Comparison of ENCODE assay signal across 30 cellular contexts in genomic region chr2:6957031-6957714, GRCh38. TPM values are rescaled to one million over a fixed set of nuclear protein-coding genes. Genes with fewer than 3 reads are reported as not detected.
DNase-seq lines count a peak whose midpoint lies in the region; ATAC-seq and TF ChIP-seq lines count a peak whose summit lies in the region.
"Had no signal": no experiment of that assay in that cellular context is flagged by ENCODE, and none has a peak within 500 bp of the region (broad histone marks: within the 10 kb centered on the region; RNA-seq: fewer than 3 reads in every experiment).

No MANE protein-coding gene starts in this region.

- ATAC-seq in CD4-positive, alpha-beta T cell (ENCODE audit: poor library complexity), result no peak
- ATAC-seq: activated CD4-positive, CD25-positive, alpha-beta regulatory T cell treated with anti-CD3 and anti-CD28 coated beads, Interleukin-2, amount 50 U/mL, for 24 hours; activated CD8-positive, alpha-beta T cell treated with anti-CD3 and anti-CD28 coated beads for 36 hours; activated naive CD8-positive, alpha-beta T cell treated with anti-CD3 and anti-CD28 coated beads, Interleukin-2, amount 50 U/mL, for 24 hours; GM12878; T-helper 17 cell had no signal

- H3K9me3 Mint-ChIP-seq in CD4-positive, alpha-beta T cell, result no peaks in the 10 kb centered on the region
- peaks cover 20% of the 10 kb centered on the region for H3K9me3 Mint-ChIP-seq in glutamatergic neuron (ENCODE audit: unreplicated experiment)
- H3K9me3 Mint-ChIP-seq in progenitor cell of endocrine pancreas (ENCODE audit: low read depth), result no peaks in the 10 kb centered on the region
- H3K9me3 Mint-ChIP-seq: activated CD8-positive, alpha-beta T cell treated with anti-CD3 and anti-CD28 coated beads for 36 hours; activated naive CD8-positive, alpha-beta T cell treated with anti-CD3 and anti-CD28 coated beads, Interleukin-2, amount 50 U/mL, for 24 hours; central memory CD8-positive, alpha-beta T cell; H9; memory B cell; neural crest cell had no signal

- intact Hi-C loops in CD4-positive, alpha-beta T cell (cut with DNase I, micrococcal nuclease), result no loop called here

- TF ChIP-seq CTCF in CD4-positive, alpha-beta T cell (IDR thresholded peaks at IDR 0.05), result no peak
- TF ChIP-seq CTCF in glutamatergic neuron (IDR thresholded peaks at IDR 0.05; ENCODE audit: partially characterized antibody, unreplicated experiment) (no peak), progenitor cell of endocrine pancreas (IDR thresholded peaks at IDR 0.05; ENCODE audit: unreplicated experiment) (no peak)

- in situ Hi-C loops in KBM-7 (cut with MboI; ENCODE audit: low pct_unique_long_range_greater_than_20kb, low sequenced_read_pairs), result no loop called here

- POLR2A ChIA-PET in CD4-positive, alpha-beta T cell (lab: Charles Lee), result no interaction called here

- peaks cover 74% of the 10 kb centered on the region for H3K4me1 Mint-ChIP-seq in CD4-positive, alpha-beta T cell (ENCODE audit: low read depth)
- peaks cover 62% of the 10 kb centered on the region for H3K4me1 Mint-ChIP-seq in glutamatergic neuron (ENCODE audit: low read depth, unreplicated experiment)
- peaks cover 10% of the 10 kb centered on the region for H3K4me1 Mint-ChIP-seq in progenitor cell of endocrine pancreas (ENCODE audit: low read depth)
- H3K4me1 Mint-ChIP-seq: H9, memory B cell had no signal

- CTCF ChIA-PET in CD4-positive, alpha-beta T cell (lab: Charles Lee), result interaction anchor here (0.5 to 1.5 kb wide), 2 partner anchors 56 to 1164 kb away, joined by 3 to 4 read pairs; no protein-coding TSS in a partner anchor

- no peaks in the 10 kb centered on the region for H3K27me3 Mint-ChIP-seq in CD4-positive, alpha-beta T cell
- H3K27me3 Mint-ChIP-seq in glutamatergic neuron (ENCODE audit: unreplicated experiment), result peaks cover 10% of the 10 kb centered on the region
- H3K27me3 Mint-ChIP-seq in progenitor cell of endocrine pancreas, result no peaks in the 10 kb centered on the region
- H3K27me3 Mint-ChIP-seq: activated CD8-positive, alpha-beta T cell treated with anti-CD3 and anti-CD28 coated beads for 36 hours; activated naive CD8-positive, alpha-beta T cell treated with anti-CD3 and anti-CD28 coated beads, Interleukin-2, amount 50 U/mL, for 24 hours; central memory CD8-positive, alpha-beta T cell; memory B cell; T-helper 17 cell had no signal

- H3K4me3 Mint-ChIP-seq in CD4-positive, alpha-beta T cell, result no peak overlapping the region
- H3K4me3 Mint-ChIP-seq in glutamatergic neuron (ENCODE audit: unreplicated experiment) (no peak overlapping the region), progenitor cell of endocrine pancreas (ENCODE audit: low read depth) (no peak overlapping the region)
- H3K4me3 Mint-ChIP-seq: activated CD8-positive, alpha-beta T cell treated with anti-CD3 and anti-CD28 coated beads for 36 hours; activated naive CD8-positive, alpha-beta T cell treated with anti-CD3 and anti-CD28 coated beads, Interleukin-2, amount 50 U/mL, for 24 hours; central memory CD8-positive, alpha-beta T cell; H9; memory B cell; neural crest cell; T-helper 17 cell had no signal

- H3K27me3 ChIP-seq in CD4-positive, alpha-beta T cell (ENCODE audit: control insufficient read depth, insufficient read depth, low read length), result no peaks in the 10 kb centered on the region
- H3K27me3 ChIP-seq: BLaER1, transverse colon had no signal

- no peak for DNase-seq in CD4-positive, alpha-beta T cell
- DNase-seq in NCI-H524 (lab: John Stamatoyannopoulos, UW) (peak; percentile 60 to 83), glutamatergic neuron (no peak), progenitor cell of endocrine pancreas (ENCODE audit: low spot score, unreplicated experiment) (no peak), MV-4-11 (lab: John Stamatoyannopoulos, UW) (no peak), KBM-7 (no peak)
- DNase-seq in stimulated activated CD4-positive, alpha-beta T cell treated with anti-CD3 and anti-CD28 coated beads, Interleukin-2, amount 100 ng/mL, for 48 hours, result no peak
- DNase-seq: activated CD8-positive, alpha-beta T cell treated with anti-CD3 and anti-CD28 coated beads for 36 hours; activated effector memory CD4-positive, alpha-beta T cell treated with Interleukin-2 at 50 U/mL for 16 hours; activated naive CD8-positive, alpha-beta T cell treated with anti-CD3 and anti-CD28 coated beads, Interleukin-2, amount 50 U/mL, for 24 hours; dermis blood vessel endothelial cell; DMS153; foreskin melanocyte; H9; MM.1S; NCI-H1417; NCI-H2029 treated with DMSO at 0.1 percent for 48 hours; NCI-H526; Right ventricle myocardium superior; stimulated activated CD4-positive, alpha-beta T cell treated with anti-CD3 and anti-CD28 coated beads, Interleukin-12 subunit alpha, Interleukin-12 subunit beta, amount 100 ng/mL, for 4 hours; stimulated activated CD4-positive, alpha-beta T cell treated with anti-CD3 and anti-CD28 coated beads, Interleukin-4, amount 100 ng/mL, for 1 hour; T-helper 17 cell; transverse colon had no signal

- H3K36me3 Mint-ChIP-seq in CD4-positive, alpha-beta T cell (ENCODE audit: low read depth), result peaks cover 47% of the 10 kb centered on the region
- no peaks in the 10 kb centered on the region for H3K36me3 Mint-ChIP-seq in glutamatergic neuron (ENCODE audit: unreplicated experiment)
- H3K36me3 Mint-ChIP-seq in progenitor cell of endocrine pancreas (ENCODE audit: insufficient read depth), result peaks cover 5% of the 10 kb centered on the region
- H3K36me3 Mint-ChIP-seq: memory B cell had no signal

- no peak overlapping the region for H3K27ac ChIP-seq in CD4-positive, alpha-beta T cell (ENCODE audit: low read depth, low read length)
- H3K27ac ChIP-seq: BLaER1, parathyroid adenoma, transverse colon had no signal

- no peaks in the 10 kb centered on the region for H3K9me3 ChIP-seq in CD4-positive, alpha-beta T cell (ENCODE audit: control insufficient read depth, low read length)
- H3K9me3 ChIP-seq: BLaER1, transverse colon had no signal

- H3K27ac Mint-ChIP-seq in CD4-positive, alpha-beta T cell, result peak overlapping the region; percentile 44
- H3K27ac Mint-ChIP-seq in glutamatergic neuron (ENCODE audit: unreplicated experiment), result peak overlapping the region; percentile 92
- H3K27ac Mint-ChIP-seq in progenitor cell of endocrine pancreas, result peak overlapping the region; percentile 5
- H3K27ac Mint-ChIP-seq: activated CD8-positive, alpha-beta T cell treated with anti-CD3 and anti-CD28 coated beads for 36 hours; activated naive CD8-positive, alpha-beta T cell treated with anti-CD3 and anti-CD28 coated beads, Interleukin-2, amount 50 U/mL, for 24 hours; memory B cell; T-helper 17 cell had no signal

RNA-seq across cellular contexts. Expression of gene RNF144A, which starts 40.0 kb away (rescaled TPM):
- total RNA-seq in CD4-positive, alpha-beta T cell, result 10 to 100 TPM; 39.0 to 40.1 TPM
- total RNA-seq in glutamatergic neuron (ENCODE audit: unreplicated experiment) (40.2 TPM), progenitor cell of endocrine pancreas (39.9 and 40.2 TPM in 2 replicates)

Comparison
In these comparisons a context has a peak if more than half of its experiments do, and no peak if none do; other contexts are left out.
1. DNase-seq: peak in NCI-H524 (2 of 2); none in CD4-positive, alpha-beta T cell (0 of 10), glutamatergic neuron (single experiment), progenitor cell of endocrine pancreas (single experiment), stimulated activated CD4-positive, alpha-beta T cell treated with anti-CD3 and anti-CD28 coated beads, Interleukin-2, amount 100 ng/mL, for 48 hours (0 of 2), MV-4-11 (single experiment) and KBM-7 (single experiment).
2. H3K27ac Mint-ChIP-seq: peak in every context shown above with its lines; median percentile 92 in glutamatergic neuron; 44 in CD4-positive, alpha-beta T cell; 5 in progenitor cell of endocrine pancreas.